ENCODE assay signal across 8 cellular contexts in genomic region chr10:24208661-24209420, GRCh38. TPM values are rescaled to one million over a fixed set of nuclear protein-coding genes. Genes with fewer than 3 reads are reported as not detected.
DNase-seq lines count a peak whose midpoint lies in the region; ATAC-seq, FAIRE-seq and TF ChIP-seq lines count a peak whose summit lies in the region.

KIAA1217 (plus strand) TSS chr10:24209138; CDS start chr10:24209194, 56 bp downstream.

- peaks cover 9% of the 10 kb centered on the region for H3K27me3 Mint-ChIP-seq in neural progenitor cell (ENCODE audit: insufficient read depth, low read depth)

- peak within 1 kb of the TSS; percentile 86 for H3K4me2 ChIP-seq in neural progenitor cell

- peaks cover 49% of the 10 kb centered on the region for H3K4me1 ChIP-seq in neural progenitor cell

- FAIRE-seq in HTR-8/SVneo (lab: Jason Lieb, UNC) = no peak

- H3K27me3 ChIP-seq in neural progenitor cell = no peaks in the 10 kb centered on the region

- H3F3A ChIP-seq in neural progenitor cell (ENCODE audit: low read depth) = peaks cover 43% of the 10 kb centered on the region

- peak within 1 kb of the TSS; percentile 90 for H3K4me3 Mint-ChIP-seq in neural progenitor cell

- ATAC-seq in GM18499 (IDR thresholded peaks at IDR 0.05; ENCODE audit: insufficient read depth, unreplicated experiment) (peak; percentile 10), HG02840 (IDR thresholded peaks at IDR 0.05; ENCODE audit: low FRiP score, unreplicated experiment) (peak; percentile 26)

- H3K79me2 ChIP-seq in neural progenitor cell (ENCODE audit: low read depth) = peaks cover 23% of the 10 kb centered on the region

- peaks cover 3% of the 10 kb centered on the region for H3K36me3 Mint-ChIP-seq in neural progenitor cell

- peaks cover 63% of the 10 kb centered on the region for H3K4me1 Mint-ChIP-seq in neural progenitor cell

- H3K36me3 ChIP-seq in neural progenitor cell = no peaks in the 10 kb centered on the region

- no peaks in the 10 kb centered on the region for H3K9me3 ChIP-seq in neural progenitor cell (ENCODE audit: low read depth)

- peak within 1 kb of the TSS; percentile 42 for H2AFZ ChIP-seq in neural progenitor cell (replicated peaks)

- DNase-seq in T1000 (lab: John Stamatoyannopoulos, UW) (peak; percentile 25), fibroblast of villous mesenchyme (ENCODE audit: low read depth) (peak; percentile 26), neural progenitor cell (ENCODE audit: low spot score) (peak; percentile 85), HTR-8/SVneo (ENCODE audit: insufficient read length, low spot score) (no peak), HuH-7 (ENCODE audit: low spot score) (no peak), NCI-H187 treated with DMSO at 0.1 percent for 48 hours (lab: John Stamatoyannopoulos, UW) (no peak)

- peak within 1 kb of the TSS; percentile 98 for H3K27ac Mint-ChIP-seq in neural progenitor cell

- no peaks in the 10 kb centered on the region for H4K20me1 ChIP-seq in neural progenitor cell (ENCODE audit: low read depth)

- no peak for TF ChIP-seq CTCF in fibroblast of villous mesenchyme (IDR thresholded peaks at IDR 0.05; ENCODE audit: insufficient read depth, low read depth, low read length)
- TF ChIP-seq CTCF in neural progenitor cell (IDR thresholded peaks at IDR 0.05) = no peak

- peak within 1 kb of the TSS; percentile 38 for H3K4me3 ChIP-seq in fibroblast of villous mesenchyme (ENCODE audit: low read depth, low read length)
- H3K4me3 ChIP-seq in neural progenitor cell = peak within 1 kb of the TSS; percentile 56

- peak within 1 kb of the TSS; percentile 88 for H3K27ac ChIP-seq in neural progenitor cell

- no peaks in the 10 kb centered on the region for H3K9me3 Mint-ChIP-seq in neural progenitor cell

- H3K9ac ChIP-seq in neural progenitor cell = peak within 1 kb of the TSS; percentile 7

RNA-seq across cellular contexts. Expression of gene KIAA1217, which starts in this region (rescaled TPM):
- total RNA-seq in fibroblast of villous mesenchyme = 0.86 and 2.6 TPM in 2 replicates
- total RNA-seq in neural progenitor cell (ENCODE audit: low replicate concordance) = 13.1 and 14.6 TPM in 2 replicates

Comparison
In these comparisons a context has a peak if more than half of its experiments do, and no peak if none do; other contexts are left out.
1. DNase-seq: peak in T1000 (single experiment), fibroblast of villous mesenchyme (single experiment) and neural progenitor cell (single experiment); none in HTR-8/SVneo (single experiment), HuH-7 (single experiment) and NCI-H187 treated with DMSO at 0.1 percent for 48 hours (single experiment).